Comparison of ENCODE assay signal across 17 cellular contexts in genomic region chr3:23474580-23475357, GRCh38.
DNase-seq lines count a peak whose midpoint lies in the region; ATAC-seq, FAIRE-seq and TF ChIP-seq lines count a peak whose summit lies in the region.
"Had no signal": no experiment of that assay in that cellular context is flagged by ENCODE, and none has a peak within 500 bp of the region (broad histone marks: within the 10 kb centered on the region; RNA-seq: fewer than 3 reads in every experiment).

No MANE protein-coding gene starts in this region.

- H3K9me3 ChIP-seq in effector memory CD4-positive, alpha-beta T cell (ENCODE audit: control insufficient read depth, low read length), result peaks cover 3% of the 10 kb centered on the region

- TF ChIP-seq CTCF in AG10803 (conservative IDR thresholded peaks at IDR 0.05; ENCODE audit: low read length), result no peak
- TF ChIP-seq CTCF in NB4 (IDR thresholded peaks at IDR 0.05; ENCODE audit: low read depth, low read length), result no peak

- H3K4me3 ChIP-seq in AG10803 (ENCODE audit: low read length) (no peak overlapping the region), NB4 (ENCODE audit: low read depth, low read length) (no peak overlapping the region)
- H3K4me3 ChIP-seq in effector memory CD4-positive, alpha-beta T cell (ENCODE audit: insufficient read depth, low read depth, low read length, poor library complexity, severe bottlenecking), result no peak overlapping the region
- H3K4me3 ChIP-seq: esophagus squamous epithelium, left lung had no signal

- H3K4me1 Mint-ChIP-seq in activated naive CD8-positive, alpha-beta T cell treated with anti-CD3 and anti-CD28 coated beads, Interleukin-2, amount 50 U/mL, for 24 hours, result peaks cover 12% of the 10 kb centered on the region

- H3K36me3 Mint-ChIP-seq in activated naive CD8-positive, alpha-beta T cell treated with anti-CD3 and anti-CD28 coated beads, Interleukin-2, amount 50 U/mL, for 24 hours (ENCODE audit: low read depth), result peaks cover 23% of the 10 kb centered on the region

- peaks cover 19% of the 10 kb centered on the region for H3K9me3 Mint-ChIP-seq in activated naive CD8-positive, alpha-beta T cell treated with anti-CD3 and anti-CD28 coated beads, Interleukin-2, amount 50 U/mL, for 24 hours

- H3K27me3 Mint-ChIP-seq in activated naive CD8-positive, alpha-beta T cell treated with anti-CD3 and anti-CD28 coated beads, Interleukin-2, amount 50 U/mL, for 24 hours, result no peaks in the 10 kb centered on the region

- peak; percentile 69 for FAIRE-seq in GM12891 (lab: Jason Lieb, UNC)

- peak; percentile 81 for ATAC-seq in activated naive CD8-positive, alpha-beta T cell treated with anti-CD3 and anti-CD28 coated beads, Interleukin-2, amount 50 U/mL, for 24 hours
- ATAC-seq in GM18520 (IDR thresholded peaks at IDR 0.05; ENCODE audit: unreplicated experiment), result no peak
- ATAC-seq: activated T-cell treated with anti-CD3 and anti-CD28 coated beads, Interleukin-2, amount 50 U/mL, for 4 hours; left lung; right cardiac atrium had no signal

- no peaks in the 10 kb centered on the region for H3K4me1 ChIP-seq in effector memory CD4-positive, alpha-beta T cell (ENCODE audit: control insufficient read depth, insufficient read depth, low read length, poor library complexity, severe bottlenecking)
- H3K4me1 ChIP-seq: left lung had no signal

- H3K27ac Mint-ChIP-seq in activated naive CD8-positive, alpha-beta T cell treated with anti-CD3 and anti-CD28 coated beads, Interleukin-2, amount 50 U/mL, for 24 hours, result no peak overlapping the region

- no peak overlapping the region for H3K4me3 Mint-ChIP-seq in activated naive CD8-positive, alpha-beta T cell treated with anti-CD3 and anti-CD28 coated beads, Interleukin-2, amount 50 U/mL, for 24 hours
- H3K4me3 Mint-ChIP-seq: activated T-cell treated with anti-CD3 and anti-CD28 coated beads, Interleukin-2, amount 50 U/mL, for 4 hours had no signal

- H3K27ac ChIP-seq in effector memory CD4-positive, alpha-beta T cell (ENCODE audit: insufficient read depth, low read length, poor library complexity, severe bottlenecking), result no peak overlapping the region
- H3K27ac ChIP-seq: esophagus squamous epithelium, left lung had no signal

- DNase-seq in AG10803 (ENCODE audit: low read depth) (peak; percentile 29), GM12891 (ENCODE audit: insufficient read length, low spot score) (no peak), NB4 (ENCODE audit: low read depth) (peak; percentile 14), amniotic stem cell (lab: John Stamatoyannopoulos, UW) (no peak)
- no peak for DNase-seq in activated naive CD8-positive, alpha-beta T cell treated with anti-CD3 and anti-CD28 coated beads, Interleukin-2, amount 50 U/mL, for 24 hours
- no peak for DNase-seq in effector memory CD4-positive, alpha-beta T cell
- DNase-seq in activated T-cell treated with anti-CD3 and anti-CD28 coated beads, Interleukin-2, amount 50 U/mL, for 48 hours, result no peak
- DNase-seq: activated CD4-positive, alpha-beta T cell treated with anti-CD3 and anti-CD28 coated beads, Interleukin-2, amount 50 U/mL, for 48 hours; activated T-cell treated with anti-CD3 and anti-CD28 coated beads, Interleukin-2, amount 50 U/mL, for 4 hours; esophagus squamous epithelium; left lung; NCI-H1694 treated with DMSO at 0.1 percent for 48 hours; NCI-H2227 treated with DMSO at 0.1 percent for 48 hours; right cardiac atrium; RPMI8226; SW 1271 had no signal

- H3K27me3 ChIP-seq in effector memory CD4-positive, alpha-beta T cell (replicated peaks; ENCODE audit: control insufficient read depth, insufficient read depth, low read length, poor library complexity, severe bottlenecking), result no peaks in the 10 kb centered on the region
- H3K27me3 ChIP-seq: esophagus squamous epithelium, left lung had no signal

- TF ChIP-seq POLR2A in GM12891 (IDR thresholded peaks at IDR 0.05; ENCODE audit: low read depth, low read length) (no peak), NB4 (IDR thresholded peaks at IDR 0.05; ENCODE audit: extremely low read depth, insufficient read length) (no peak)

- no peaks in the 10 kb centered on the region for H3K36me3 ChIP-seq in effector memory CD4-positive, alpha-beta T cell (ENCODE audit: control insufficient read depth, insufficient read depth, low read length)

TF ChIP-seq in GM12891, 5 proteins besides CTCF, POLR2A, EP300 and RAD21:
- TF ChIP-seq POU2F2 (IDR thresholded peaks at IDR 0.05; ENCODE audit: low read depth, low read length) (no peak), PAX5 (IDR thresholded peaks at IDR 0.05; ENCODE audit: insufficient read depth, low read length, severe bottlenecking) (no peak), SPI1 (IDR thresholded peaks at IDR 0.05; ENCODE audit: low read depth, low read length) (no peak), TAF1 (IDR thresholded peaks at IDR 0.05; ENCODE audit: low read depth, low read length) (no peak), POLR2AphosphoS5 (IDR thresholded peaks at IDR 0.05; ENCODE audit: low read depth, low read length) (no peak)

Comparison
In these comparisons a context has a peak if more than half of its experiments do, and no peak if none do; other contexts are left out.
1. DNase-seq: peak in AG10803 (single experiment) and NB4 (single experiment); none in GM12891 (single experiment), activated naive CD8-positive, alpha-beta T cell treated with anti-CD3 and anti-CD28 coated beads, Interleukin-2, amount 50 U/mL, for 24 hours (single experiment), amniotic stem cell (single experiment), effector memory CD4-positive, alpha-beta T cell (0 of 3) and activated T-cell treated with anti-CD3 and anti-CD28 coated beads, Interleukin-2, amount 50 U/mL, for 48 hours (0 of 2).